Comparison of ENCODE assay signal across 1 cellular context in genomic region chr3:187567741-187568140, GRCh38.
TF ChIP-seq lines count a peak whose summit lies in the region.

No MANE protein-coding gene starts in this region.

TF ChIP-seq in WTC11, 78 proteins besides CTCF, POLR2A, EP300 and RAD21 (continued from another document):
- no peak for TF ChIP-seq ZBTB43 (CRISPR knock-in tag; IDR thresholded peaks at IDR 0.05)
- TF ChIP-seq ZNF396 (CRISPR knock-in tag; IDR thresholded peaks at IDR 0.05; ENCODE audit: borderline replicate concordance) = no peak
- no peak for TF ChIP-seq ZNF219 (CRISPR knock-in tag; IDR thresholded peaks at IDR 0.05; ENCODE audit: borderline replicate concordance)
- no peak for TF ChIP-seq ZNF138 (CRISPR knock-in tag; conservative IDR thresholded peaks at IDR 0.05)
TF ChIP-seq in WTC11: peak in this region for 0.
